9 cellular contexts compared by ENCODE assay signal in genomic region chr14:94051115-94051514, GRCh38. TPM values are rescaled to one million over a fixed set of nuclear protein-coding genes. Genes with fewer than 3 reads are reported as not detected.
DNase-seq lines count a peak whose midpoint lies in the region; ATAC-seq and TF ChIP-seq lines count a peak whose summit lies in the region.
"Had no signal": no experiment of that assay in that cellular context is flagged by ENCODE, and none has a peak within 500 bp of the region (broad histone marks: within the 10 kb centered on the region; RNA-seq: fewer than 3 reads in every experiment).

No MANE protein-coding gene starts in this region.

- no peaks in the 10 kb centered on the region for H3K27me3 ChIP-seq in brain microvascular endothelial cell (replicated peaks)

- no peak overlapping the region for H3K4me3 Mint-ChIP-seq in natural killer cell
- no peak overlapping the region for H3K4me3 Mint-ChIP-seq in natural killer cell treated with Interleukin-12 subunit alpha and Interleukin-12 subunit beta and Interleukin-15 and Interleukin-18, amount 100 ng/mL, for 72 hours

- no peaks in the 10 kb centered on the region for H3K27me3 Mint-ChIP-seq in natural killer cell (ENCODE audit: low read depth in 2 of 2)
- no peaks in the 10 kb centered on the region for H3K27me3 Mint-ChIP-seq in natural killer cell treated with Interleukin-12 subunit alpha and Interleukin-12 subunit beta and Interleukin-15 and Interleukin-18, amount 100 ng/mL, for 72 hours

- peak overlapping the region; percentile 10 to 53 for H3K27ac Mint-ChIP-seq in natural killer cell
- peak overlapping the region in 1 of 2 donors; percentile 31 for H3K27ac Mint-ChIP-seq in natural killer cell treated with Interleukin-12 subunit alpha and Interleukin-12 subunit beta and Interleukin-15 and Interleukin-18, amount 100 ng/mL, for 72 hours

- no peak for ATAC-seq in natural killer cell
- ATAC-seq in natural killer cell treated with Interleukin-12 subunit alpha and Interleukin-12 subunit beta and Interleukin-15 and Interleukin-18, amount 100 ng/mL, for 72 hours: no peak
- ATAC-seq in GM21367 (IDR thresholded peaks at IDR 0.05; ENCODE audit: unreplicated experiment): no peak
- no peak for ATAC-seq in HG03354 (IDR thresholded peaks at IDR 0.05; ENCODE audit: poor library complexity, severe bottlenecking, unreplicated experiment)
- no peak for ATAC-seq in GM19035 (IDR thresholded peaks at IDR 0.05; ENCODE audit: unreplicated experiment)

- peaks cover 22% of the 10 kb centered on the region in 2 donors for H3K4me1 Mint-ChIP-seq in natural killer cell
- H3K4me1 Mint-ChIP-seq in natural killer cell treated with Interleukin-12 subunit alpha and Interleukin-12 subunit beta and Interleukin-15 and Interleukin-18, amount 100 ng/mL, for 72 hours (ENCODE audit: low read depth in 2 of 2): peaks cover 21 to 25% of the 10 kb centered on the region in 2 donors

- H3K9me3 Mint-ChIP-seq in natural killer cell: no peaks in the 10 kb centered on the region
- no peaks in the 10 kb centered on the region for H3K9me3 Mint-ChIP-seq in natural killer cell treated with Interleukin-12 subunit alpha and Interleukin-12 subunit beta and Interleukin-15 and Interleukin-18, amount 100 ng/mL, for 72 hours

- no peak overlapping the region for H3K4me3 ChIP-seq in brain microvascular endothelial cell (ENCODE audit: low read depth, low read length)

- H3K36me3 ChIP-seq in brain microvascular endothelial cell (replicated peaks): peaks cover 51% of the 10 kb centered on the region

- TF ChIP-seq CTCF in natural killer cell (IDR thresholded peaks at IDR 0.05) (no peak), brain microvascular endothelial cell (IDR thresholded peaks at IDR 0.05; ENCODE audit: low read depth, low read length, missing control alignments) (peak; percentile 74)

- intact Hi-C loops in natural killer cell (cut with micrococcal nuclease): no loop called here

- H3K27ac ChIP-seq in brain microvascular endothelial cell: no peak overlapping the region

- in situ Hi-C loops in brain microvascular endothelial cell (cut with HindIII; ENCODE audit: low pct_ligation_motif_present, low sequenced_read_pairs): no loop called here

- peak; percentile 12 for DNase-seq in natural killer cell
- no peak for DNase-seq in natural killer cell treated with Interleukin-12 subunit alpha and Interleukin-12 subunit beta and Interleukin-15 and Interleukin-18, amount 100 ng/mL, for 72 hours (ENCODE audit: low spot score)
- DNase-seq in brain microvascular endothelial cell: peak; percentile 34
- DNase-seq in left kidney (ENCODE audit: low read depth, low spot score): peak; percentile 39
- no peak for DNase-seq in COLO829 (ENCODE audit: low spot score)

- peaks cover 46% of the 10 kb centered on the region for H3K36me3 Mint-ChIP-seq in natural killer cell
- H3K36me3 Mint-ChIP-seq in natural killer cell treated with Interleukin-12 subunit alpha and Interleukin-12 subunit beta and Interleukin-15 and Interleukin-18, amount 100 ng/mL, for 72 hours: peaks cover 34% of the 10 kb centered on the region

RNA-seq across cellular contexts. Expression of gene OTUB2, which starts 25.0 kb away (rescaled TPM):
- total RNA-seq in natural killer cell: under 1 TPM in 2 of 3 donors, not detected in 1; 0.09 to 0.13 TPM
- total RNA-seq in natural killer cell treated with Interleukin-12 subunit alpha and Interleukin-12 subunit beta and Interleukin-15 and Interleukin-18, amount 100 ng/mL, for 72 hours: under 1 TPM; 0.14 to 0.22 TPM

RNA-seq across cellular contexts. Expression of gene DDX24, which starts 29.9 kb away (rescaled TPM):
- total RNA-seq in natural killer cell: 100 to 1,000 TPM; 250 to 357 (median 296) TPM
- 100 to 1,000 TPM; 168 to 241 TPM for total RNA-seq in natural killer cell treated with Interleukin-12 subunit alpha and Interleukin-12 subunit beta and Interleukin-15 and Interleukin-18, amount 100 ng/mL, for 72 hours

RNA-seq across cellular contexts. Expression of gene IFI27L1, which starts 30.0 kb away (rescaled TPM):
- 10 to 100 TPM; 10.1 to 15.1 (median 12.1) TPM for total RNA-seq in natural killer cell
- 10 to 100 TPM; 22.9 to 23.0 TPM for total RNA-seq in natural killer cell treated with Interleukin-12 subunit alpha and Interleukin-12 subunit beta and Interleukin-15 and Interleukin-18, amount 100 ng/mL, for 72 hours

RNA-seq across cellular contexts. Expression of gene CCDC197, which starts 54.0 kb away (rescaled TPM):
- not detected for total RNA-seq in natural killer cell
- total RNA-seq in natural killer cell treated with Interleukin-12 subunit alpha and Interleukin-12 subunit beta and Interleukin-15 and Interleukin-18, amount 100 ng/mL, for 72 hours: not detected
- total RNA-seq: activated CD8-positive, alpha-beta memory T cell treated with anti-CD3 and anti-CD28 coated beads for 36 hours had no signal

RNA-seq across cellular contexts. Expression of gene IFI27, which starts 59.4 kb away (rescaled TPM):
- total RNA-seq in natural killer cell: 1 to 10 TPM in 1 of 3 donors, under 1 TPM in 2; 0.47 to 1.3 (median 0.52) TPM
- total RNA-seq in natural killer cell treated with Interleukin-12 subunit alpha and Interleukin-12 subunit beta and Interleukin-15 and Interleukin-18, amount 100 ng/mL, for 72 hours: 1 to 10 TPM; 1.5 to 1.7 TPM

Comparison
In these comparisons a context has a peak if more than half of its experiments do, and no peak if none do; other contexts are left out.
1. DNase-seq: peak in natural killer cell (single experiment), brain microvascular endothelial cell (single experiment) and left kidney (single experiment); none in natural killer cell treated with Interleukin-12 subunit alpha and Interleukin-12 subunit beta and Interleukin-15 and Interleukin-18, amount 100 ng/mL, for 72 hours (single experiment) and COLO829 (single experiment).